Comparison of ENCODE assay signal across 18 cellular contexts in genomic region chr20:10910535-10911239, GRCh38.
DNase-seq lines count a peak whose midpoint lies in the region; ATAC-seq and TF ChIP-seq lines count a peak whose summit lies in the region.
"Had no signal": no experiment of that assay in that cellular context is flagged by ENCODE, and none has a peak within 500 bp of the region (broad histone marks: within the 10 kb centered on the region; RNA-seq: fewer than 3 reads in every experiment).

No MANE protein-coding gene starts in this region.

- H4K5ac ChIP-seq in H9 (ENCODE audit: insufficient read length, low read depth, low read length): no peak overlapping the region

- H3K4me1 ChIP-seq in H9 (ENCODE audit: insufficient read depth, low read length) (no peaks in the 10 kb centered on the region), parathyroid adenoma (no peaks in the 10 kb centered on the region)
- H3K4me1 ChIP-seq: foreskin keratinocyte had no signal

- H4K8ac ChIP-seq in H9 (replicated peaks; ENCODE audit: insufficient read length, low read depth, low read length): no peak overlapping the region

- H3K23ac ChIP-seq in H9 (ENCODE audit: insufficient read length, low read depth, low read length): no peak overlapping the region

- no peak overlapping the region for H2BK12ac ChIP-seq in H9 (ENCODE audit: insufficient read length, low read depth, low read length)

- peak; percentile 83 for ATAC-seq in left ventricle myocardium superior
- no peak for ATAC-seq in GM19328 (IDR thresholded peaks at IDR 0.05; ENCODE audit: unreplicated experiment)
- ATAC-seq in HG02970 (IDR thresholded peaks at IDR 0.05; ENCODE audit: low FRiP score, unreplicated experiment): no peak
- ATAC-seq: naive thymus-derived CD4-positive, alpha-beta T cell; stimulated activated naive B cell treated with anti-CD40 and anti-IgM and Interleukin-4, amounts not matched to agents 10 μg/mL and 1 μg/mL and 100 μg/mL, for 72 hours had no signal

- H3K4me1 Mint-ChIP-seq in H9: peaks cover 7 to 10% of the 10 kb centered on the region in 2 experiments; a peak in 3 of 4 replicates
- H3K4me1 Mint-ChIP-seq: activated naive CD8-positive, alpha-beta T cell treated with anti-CD3 and anti-CD28 coated beads for 36 hours; naive thymus-derived CD4-positive, alpha-beta T cell; stimulated activated naive B cell treated with anti-CD40 and anti-IgM and Interleukin-4, amounts not matched to agents 10 μg/mL and 1 μg/mL and 100 μg/mL, for 72 hours had no signal

- H3K4me2 ChIP-seq in H9 (ENCODE audit: insufficient read depth, insufficient read length, low read length): no peak overlapping the region
- H3K4me2 ChIP-seq in parathyroid adenoma (ENCODE audit: low read length): no peak overlapping the region

- intact Hi-C loops in left ventricle myocardium superior (cut with micrococcal nuclease): no loop called here

- H3K9ac ChIP-seq in H9 (ENCODE audit: extremely low read depth, insufficient read length, low read length): no peak overlapping the region
- H3K9ac ChIP-seq in parathyroid adenoma: no peak overlapping the region

- H3K18ac ChIP-seq in H9 (ENCODE audit: insufficient read length, low read depth, low read length): no peak overlapping the region

- H4K20me1 ChIP-seq in H9 (ENCODE audit: control insufficient read depth, insufficient read depth, insufficient read length): no peaks in the 10 kb centered on the region

- TF ChIP-seq CTCF in H9 (conservative IDR thresholded peaks at IDR 0.05) (no peak), cardiac fibroblast (IDR thresholded peaks at IDR 0.05; ENCODE audit: low read depth, low read length) (peak; percentile 40), parathyroid adenoma (IDR thresholded peaks at IDR 0.05) (no peak)

- H2BK120ac ChIP-seq in H9 (ENCODE audit: low read depth, low read length, poor library complexity, severe bottlenecking): no peak overlapping the region

- no peak overlapping the region for H3K14ac ChIP-seq in H9 (ENCODE audit: insufficient read depth, low read length)

- H2BK15ac ChIP-seq in H9 (ENCODE audit: low read depth, low read length): no peak overlapping the region

- H3K27ac Mint-ChIP-seq in H9: peak overlapping the region; percentile 21 to 57 (median 27); a peak in 2 of 7 replicates
- H3K27ac Mint-ChIP-seq: activated naive CD8-positive, alpha-beta T cell treated with anti-CD3 and anti-CD28 coated beads for 36 hours; naive thymus-derived CD4-positive, alpha-beta T cell; stimulated activated naive B cell treated with anti-CD40 and anti-IgM and Interleukin-4, amounts not matched to agents 10 μg/mL and 1 μg/mL and 100 μg/mL, for 72 hours had no signal

- no peaks in the 10 kb centered on the region for H3K79me1 ChIP-seq in H9 (ENCODE audit: insufficient read depth, low read depth, low read length, poor library complexity, severe bottlenecking)

- no peak overlapping the region for H2AK5ac ChIP-seq in H9 (ENCODE audit: insufficient read length, low read length)

- H3T11ph ChIP-seq in H9 (ENCODE audit: low read length): no peak overlapping the region

- DNase-seq in H9: no peak
- peak; percentile 61 to 76 for DNase-seq in cardiac fibroblast (ENCODE audit: low read depth in 2 of 2)
- DNase-seq in left ventricle myocardium superior: no peak
- DNase-seq in NCI-H2107 treated with DMSO at 0.1 percent for 48 hours (lab: John Stamatoyannopoulos, UW; ENCODE audit: unreplicated experiment): no peak
- DNase-seq in T-helper 2 cell: no peak
- DNase-seq: activated CD4-positive, CD25-positive, alpha-beta regulatory T cell treated with anti-CD3 and anti-CD28 coated beads, Interleukin-2, amount 50 U/mL, for 72 hours; activated naive CD8-positive, alpha-beta T cell treated with anti-CD3 and anti-CD28 coated beads for 36 hours; dorsolateral prefrontal cortex; foreskin keratinocyte; kidney; naive thymus-derived CD4-positive, alpha-beta T cell; NCI-H1930; NK-92 treated with Interleukin-12 subunit alpha and Interleukin-12 subunit beta, amount 100 ng/mL, for 24 hours; SHP77; stimulated activated naive B cell treated with anti-CD40 and anti-IgM and Interleukin-4, amounts not matched to agents 10 μg/mL and 1 μg/mL and 100 μg/mL, for 72 hours had no signal

- H3K36me3 Mint-ChIP-seq in H9 (ENCODE audit: insufficient read depth in 1 of 3, low read depth in 3 of 3): no peaks in the 10 kb centered on the region
- H3K36me3 Mint-ChIP-seq: activated naive CD8-positive, alpha-beta T cell treated with anti-CD3 and anti-CD28 coated beads for 36 hours; naive thymus-derived CD4-positive, alpha-beta T cell; stimulated activated naive B cell treated with anti-CD40 and anti-IgM and Interleukin-4, amounts not matched to agents 10 μg/mL and 1 μg/mL and 100 μg/mL, for 72 hours had no signal

- no peaks in the 10 kb centered on the region for H3K27me3 ChIP-seq in H9 (ENCODE audit: insufficient read depth, low read length)
- H3K27me3 ChIP-seq in parathyroid adenoma (ENCODE audit: control insufficient read depth, insufficient read depth, low read length): no peaks in the 10 kb centered on the region
- H3K27me3 ChIP-seq: foreskin keratinocyte had no signal

- no peak overlapping the region for H3K56ac ChIP-seq in H9 (ENCODE audit: insufficient read length, low read depth, low read length)

- H4K91ac ChIP-seq in H9 (ENCODE audit: insufficient read length, low read depth, low read length): no peak overlapping the region

- WGBS in H9 (ENCODE audit: extremely low coverage, insufficient read length, low lambda C conversion rate): no CpG with 5 or more reads among the region's 12 CpGs

- no peaks in the 10 kb centered on the region for H3K36me3 ChIP-seq in parathyroid adenoma (ENCODE audit: control insufficient read depth, insufficient read depth, low read length)

- H3K27ac ChIP-seq in H9 (ENCODE audit: insufficient read length, low read depth, low read length) (no peak overlapping the region), parathyroid adenoma (peak overlapping the region; percentile 25)
- H3K27ac ChIP-seq: foreskin keratinocyte had no signal

- H3K79me2 ChIP-seq in H9 (ENCODE audit: insufficient read depth, low read length): no peaks in the 10 kb centered on the region
- H3K79me2 ChIP-seq in parathyroid adenoma: no peaks in the 10 kb centered on the region

- H3K4me3 ChIP-seq in cardiac fibroblast (replicated peaks in 1 of 2; ENCODE audit: low read depth in 2 of 2, low read length in 2 of 2): no peak overlapping the region
- H3K4me3 ChIP-seq in parathyroid adenoma (ENCODE audit: low read depth, low read length): no peak overlapping the region

- no peak overlapping the region for H2BK20ac ChIP-seq in H9 (ENCODE audit: low read depth, low read length, poor library complexity, severe bottlenecking)

- H3K9me3 Mint-ChIP-seq in H9: no peaks in the 10 kb centered on the region
- H3K9me3 Mint-ChIP-seq: activated naive CD8-positive, alpha-beta T cell treated with anti-CD3 and anti-CD28 coated beads for 36 hours; stimulated activated naive B cell treated with anti-CD40 and anti-IgM and Interleukin-4, amounts not matched to agents 10 μg/mL and 1 μg/mL and 100 μg/mL, for 72 hours had no signal

- H2BK5ac ChIP-seq in H9 (ENCODE audit: insufficient read length, low read length): no peak overlapping the region

- H2AFZ ChIP-seq in H9 (ENCODE audit: low read length): no peak overlapping the region
- no peak overlapping the region for H2AFZ ChIP-seq in parathyroid adenoma

- H3K27me3 Mint-ChIP-seq in H9 (ENCODE audit: low read depth): no peaks in the 10 kb centered on the region
- H3K27me3 Mint-ChIP-seq: activated naive CD8-positive, alpha-beta T cell treated with anti-CD3 and anti-CD28 coated beads for 36 hours; naive thymus-derived CD4-positive, alpha-beta T cell; stimulated activated naive B cell treated with anti-CD40 and anti-IgM and Interleukin-4, amounts not matched to agents 10 μg/mL and 1 μg/mL and 100 μg/mL, for 72 hours had no signal

- H3K9me3 ChIP-seq in H9 (ENCODE audit: control insufficient read depth, low read depth, low read length) (no peaks in the 10 kb centered on the region), parathyroid adenoma (ENCODE audit: control insufficient read depth, low read length) (no peaks in the 10 kb centered on the region)

- H3K23me2 ChIP-seq in H9 (ENCODE audit: insufficient read length, low read depth, low read length, poor library complexity, severe bottlenecking): no peaks in the 10 kb centered on the region

- H3K4me3 Mint-ChIP-seq in H9: no peak overlapping the region
- H3K4me3 Mint-ChIP-seq: activated naive CD8-positive, alpha-beta T cell treated with anti-CD3 and anti-CD28 coated beads for 36 hours; naive thymus-derived CD4-positive, alpha-beta T cell; stimulated activated naive B cell treated with anti-CD40 and anti-IgM and Interleukin-4, amounts not matched to agents 10 μg/mL and 1 μg/mL and 100 μg/mL, for 72 hours had no signal

- H3K4ac ChIP-seq in H9 (ENCODE audit: low read depth, low read length): no peak overlapping the region

Comparison
In these comparisons a context has a peak if more than half of its experiments do, and no peak if none do; other contexts are left out.
1. DNase-seq: peak in cardiac fibroblast (2 of 2); none in H9 (single experiment), left ventricle myocardium superior (single experiment), NCI-H2107 treated with DMSO at 0.1 percent for 48 hours (single experiment) and T-helper 2 cell (0 of 5).